Comparison of ENCODE assay signal across 1 cellular context in genomic region chr1:36258960-36259344, GRCh38.
TF ChIP-seq lines count a peak whose summit lies in the region.

No MANE protein-coding gene starts in this region.

TF ChIP-seq in HepG2, 621 proteins besides CTCF, POLR2A, EP300 and RAD21:
- peak; percentile 43; the same call in 1 of the 2 replicates for TF ChIP-seq SIX4 (CRISPR knock-in tag; IDR thresholded peaks at IDR 0.05)
- no peak for TF ChIP-seq ZZZ3 (CRISPR knock-in tag; IDR thresholded peaks at IDR 0.05; ENCODE audit: borderline replicate concordance)
- TF ChIP-seq DZIP1 (CRISPR knock-in tag; IDR thresholded peaks at IDR 0.05), result no peak
- TF ChIP-seq SIX1 (CRISPR knock-in tag; IDR thresholded peaks at IDR 0.05; ENCODE audit: borderline replicate concordance), result peak; percentile 88; the same call in 1 of the 2 replicates
- TF ChIP-seq SP2 (CRISPR knock-in tag; IDR thresholded peaks at IDR 0.05), result no peak
- TF ChIP-seq ARNT2 (CRISPR knock-in tag; IDR thresholded peaks at IDR 0.05; ENCODE audit: low read depth), result no peak
- TF ChIP-seq ETV5 (CRISPR knock-in tag; IDR thresholded peaks at IDR 0.05; ENCODE audit: borderline replicate concordance), result no peak
- TF ChIP-seq CREBL2 (CRISPR knock-in tag; IDR thresholded peaks at IDR 0.05; ENCODE audit: borderline replicate concordance), result no peak
- no peak for TF ChIP-seq FOXA3 (CRISPR knock-in tag; IDR thresholded peaks at IDR 0.05)
